In genomic region chr19:41554902-41555301, GRCh38 we compare ENCODE assay signal across 14 cellular contexts. TPM values are rescaled to one million over a fixed set of nuclear protein-coding genes. Genes with fewer than 3 reads are reported as not detected.
A peak's percentile ranks its signal among the peaks of the same experiment; 100 is the strongest.
DNase-seq lines count a peak whose midpoint lies in the region; ATAC-seq and TF ChIP-seq lines count a peak whose summit lies in the region.
"Had no signal": no experiment of that assay in that cellular context is flagged by ENCODE, and none has a peak within 500 bp of the region (broad histone marks: within the 10 kb centered on the region; RNA-seq: fewer than 3 reads in every experiment).

No MANE protein-coding gene starts in this region.

- H3K27me3 Mint-ChIP-seq in T-cell, result no peaks in the 10 kb centered on the region
- H3K27me3 Mint-ChIP-seq: dendritic cell treated with granulocyte-macrophage colony-stimulating factor and Interleukin-4, amounts not matched to agents 40 ng/mL and 50 ng/mL, for 4 days had no signal

- DNase-seq in heart right ventricle (no peak), left ventricle myocardium superior (no peak), T-cell (peak in 10 of 34 experiments; percentile 29 to 63 (median 46)), AG20443 (ENCODE audit: low spot score) (no peak), erythroblast (lab: John Stamatoyannopoulos, UW) (no peak)
- DNase-seq in effector memory CD4-positive, alpha-beta T cell, result no peak
- no peak for DNase-seq in stimulated activated CD4-positive, alpha-beta T cell treated with anti-CD3 and anti-CD28 coated beads, Interleukin-4, amount 100 ng/mL, for 4 hours
- DNase-seq: amniotic stem cell, NCI-H446, occipital lobe had no signal

- peaks cover 0 to 26% (median 8%) of the 10 kb centered on the region in 7 donors for H3K27me3 ChIP-seq in heart right ventricle
- no peaks in the 10 kb centered on the region for H3K27me3 ChIP-seq in effector memory CD4-positive, alpha-beta T cell (replicated peaks; ENCODE audit: control insufficient read depth, insufficient read depth, low read length, poor library complexity, severe bottlenecking)
- H3K27me3 ChIP-seq in thymus (ENCODE audit: control insufficient read depth, insufficient read depth), result no peaks in the 10 kb centered on the region

- H3K27ac ChIP-seq in heart right ventricle (peak overlapping the region in 5 of 10 donors; percentile 9 to 73 (median 26)), thymus (ENCODE audit: low read depth) (peak overlapping the region; percentile 52)
- peak overlapping the region; percentile 44 for H3K27ac ChIP-seq in effector memory CD4-positive, alpha-beta T cell (ENCODE audit: insufficient read depth, low read length, poor library complexity, severe bottlenecking)

- peaks cover 56% of the 10 kb centered on the region for H3K36me3 Mint-ChIP-seq in T-cell

- CTCF ChIA-PET in T-cell (lab: Charles Lee), result interaction anchor here (0.6 to 3.1 kb wide), 14 partner anchors 9 to 1708 kb away, joined by 3 to 42 read pairs (median 5); partner anchors contain the start of gene PSMC4 (in 1 of the 2)

- TF ChIP-seq CTCF in heart right ventricle (IDR thresholded peaks at IDR 0.05), result no peak

- H3K4me1 Mint-ChIP-seq in T-cell, result peaks cover 74 to 87% (median 80%) of the 10 kb centered on the region in 3 donors

- H3K9me3 ChIP-seq in heart right ventricle (peaks cover 0 to 10% (median 0%) of the 10 kb centered on the region in 11 donors), thymus (ENCODE audit: control insufficient read depth) (no peaks in the 10 kb centered on the region)
- H3K9me3 ChIP-seq in effector memory CD4-positive, alpha-beta T cell (ENCODE audit: control insufficient read depth, low read length), result no peaks in the 10 kb centered on the region

- H3K27ac Mint-ChIP-seq in T-cell, result peak overlapping the region; percentile 97 to 99
- H3K27ac Mint-ChIP-seq: dendritic cell treated with granulocyte-macrophage colony-stimulating factor and Interleukin-4, amounts not matched to agents 40 ng/mL and 50 ng/mL, for 4 days; WTC11 had no signal

- H3K4me1 ChIP-seq in heart right ventricle (peaks cover 0 to 53% (median 20%) of the 10 kb centered on the region in 9 donors), thymus (ENCODE audit: control insufficient read depth, insufficient read depth, low read length) (peaks cover 13% of the 10 kb centered on the region)
- H3K4me1 ChIP-seq in effector memory CD4-positive, alpha-beta T cell (ENCODE audit: control insufficient read depth, insufficient read depth, low read length, poor library complexity, severe bottlenecking), result peaks cover 50% of the 10 kb centered on the region

- intact Hi-C loops in heart right ventricle (cut with DNase I), result no loop called here
- intact Hi-C loops in left ventricle myocardium superior (cut with micrococcal nuclease), result no loop called here

- peaks cover 0 to 3% (median 0%) of the 10 kb centered on the region in 3 donors for H3K9me3 Mint-ChIP-seq in T-cell
- H3K9me3 Mint-ChIP-seq: dendritic cell treated with granulocyte-macrophage colony-stimulating factor and Interleukin-4, amounts not matched to agents 40 ng/mL and 50 ng/mL, for 4 days had no signal

- H3K4me3 ChIP-seq in heart right ventricle, result no peak overlapping the region
- H3K4me3 ChIP-seq in effector memory CD4-positive, alpha-beta T cell (ENCODE audit: insufficient read depth, low read depth, low read length, poor library complexity, severe bottlenecking), result no peak overlapping the region
- no peak overlapping the region for H3K4me3 ChIP-seq in thymus (ENCODE audit: low read length)

- H3K4me3 Mint-ChIP-seq in T-cell, result peak overlapping the region; percentile 55 to 98 (median 88)
- H3K4me3 Mint-ChIP-seq: dendritic cell treated with granulocyte-macrophage colony-stimulating factor and Interleukin-4, amounts not matched to agents 40 ng/mL and 50 ng/mL, for 4 days; WTC11 had no signal

- TF ChIP-seq POLR2A in erythroblast (IDR thresholded peaks at IDR 0.05; ENCODE audit: low read length), result no peak

- POLR2A ChIA-PET in T-cell (lab: Charles Lee), result interaction anchor here (0.6 to 4.2 kb wide), 6 partner anchors 9 to 518 kb away, joined by 4 to 26 read pairs (median 8); no protein-coding TSS in a partner anchor

- H3K36me3 ChIP-seq in heart right ventricle (no peaks in the 10 kb centered on the region), thymus (ENCODE audit: control insufficient read depth, insufficient read depth) (no peaks in the 10 kb centered on the region)
- peaks cover 9% of the 10 kb centered on the region for H3K36me3 ChIP-seq in effector memory CD4-positive, alpha-beta T cell (ENCODE audit: control insufficient read depth, insufficient read depth, low read length)

- ATAC-seq in heart right ventricle (peak in 5 of 8 donors; percentile 47 to 80 (median 65)), left ventricle myocardium superior (no peak), T-cell (replicated peaks in 1 of 4) (peak; percentile 78 to 87 (median 84))
- ATAC-seq: WTC11 had no signal

RNA-seq across cellular contexts. Expression of gene CEACAM21, which starts 21.1 kb away (rescaled TPM):
- total RNA-seq in heart right ventricle (1 to 10 TPM in 3 of 10 donors, under 1 TPM in 6, not detected in 1; 0.26 to 3.3 (median 0.57) TPM), left ventricle myocardium superior (0.99 TPM), T-cell (10 to 100 TPM; 34.5 to 63.1 (median 40.3) TPM)
- polyA plus RNA-seq in heart right ventricle (under 1 TPM; 0.41 to 0.59 TPM), thymus (11.0 TPM)
- total RNA-seq: M059J had no signal

Comparison
In these comparisons a context has a peak if more than half of its experiments do, and no peak if none do; other contexts are left out.
1. RNA of gene CEACAM21, which starts 21.1 kb away (total RNA-seq): 34.5 to 63.1 TPM in T-cell; 0.99 TPM in left ventricle myocardium superior (single experiment) and 0.26 to 3.3 TPM in heart right ventricle; every median in the first group is over 4 times any median in the second.